ENCODE assay signal across 8 cellular contexts in genomic region chr11:30585067-30585891, GRCh38. TPM values are rescaled to one million over a fixed set of nuclear protein-coding genes. Genes with fewer than 3 reads are reported as not detected.
DNase-seq lines count a peak whose midpoint lies in the region; ATAC-seq and TF ChIP-seq lines count a peak whose summit lies in the region.

No MANE protein-coding gene starts in this region.

- H3K36me3 ChIP-seq in mammary epithelial cell (ENCODE audit: insufficient read depth, low read length) (no peaks in the 10 kb centered on the region), smooth muscle cell (ENCODE audit: low read depth) (no peaks in the 10 kb centered on the region)

- TF ChIP-seq CTCF in mammary epithelial cell (conservative IDR thresholded peaks at IDR 0.05 in 1 of 2, IDR thresholded peaks at IDR 0.05 in 1 of 2; ENCODE audit: extremely low read depth in 1 of 2, insufficient read depth in 1 of 2, low read depth in 1 of 2, low read length in 2 of 2) = no peak
- TF ChIP-seq CTCF in smooth muscle cell (IDR thresholded peaks at IDR 0.05; ENCODE audit: borderline replicate concordance, insufficient read depth, poor library complexity, severe bottlenecking) = no peak

- H3K4me1 ChIP-seq in mammary epithelial cell (ENCODE audit: insufficient read depth, low read length) (peaks cover 8% of the 10 kb centered on the region), smooth muscle cell (ENCODE audit: low read depth) (no peaks in the 10 kb centered on the region)

- 3% methylated on average over 13 of the region's 76 CpGs for WGBS in mammary epithelial cell (ENCODE audit: low coverage, missing lambda C conversion rate)
- WGBS in smooth muscle cell (ENCODE audit: low lambda C conversion rate) = 2% methylated on average over 50 of the region's 76 CpGs

- H3K27ac ChIP-seq in mammary epithelial cell (ENCODE audit: insufficient read depth, low read depth, low read length) (no peak overlapping the region), smooth muscle cell (ENCODE audit: low read depth) (no peak overlapping the region)

- no peaks in the 10 kb centered on the region for H3K9me3 ChIP-seq in mammary epithelial cell (replicated peaks; ENCODE audit: insufficient read depth, low read length)
- no peaks in the 10 kb centered on the region for H3K9me3 ChIP-seq in smooth muscle cell (replicated peaks; ENCODE audit: low read depth)

- H4K20me1 ChIP-seq in mammary epithelial cell (ENCODE audit: insufficient read depth, low read length) = no peaks in the 10 kb centered on the region
- no peaks in the 10 kb centered on the region for H4K20me1 ChIP-seq in smooth muscle cell (ENCODE audit: low read depth)

- intact Hi-C loops in mammary epithelial cell (cut with micrococcal nuclease) = no loop called here

- no peaks in the 10 kb centered on the region for H3K79me2 ChIP-seq in mammary epithelial cell (ENCODE audit: insufficient read depth, low read length)
- no peaks in the 10 kb centered on the region for H3K79me2 ChIP-seq in smooth muscle cell (ENCODE audit: low read depth)

- DNase-seq in mammary epithelial cell (no peak), islet precursor cell (peak; percentile 56), smooth muscle cell (lab: John Stamatoyannopoulos, UW; ENCODE audit: unreplicated experiment) (no peak), GM19238 (ENCODE audit: insufficient read length, low spot score) (no peak)
- no peak for DNase-seq in activated effector memory CD4-positive, alpha-beta T cell treated with anti-CD3 and anti-CD28 coated beads, Interleukin-2, amount 50 U/mL, for 16 hours

- no peaks in the 10 kb centered on the region for H3F3A ChIP-seq in smooth muscle cell (ENCODE audit: low read depth)

- H3K27me3 ChIP-seq in mammary epithelial cell (ENCODE audit: insufficient read depth, low read length) (peaks cover 43% of the 10 kb centered on the region), smooth muscle cell (ENCODE audit: low read depth) (peaks cover 32% of the 10 kb centered on the region)

- ATAC-seq in GM18502 (IDR thresholded peaks at IDR 0.05; ENCODE audit: poor library complexity, unreplicated experiment) (peak; percentile 36), HG03439 (IDR thresholded peaks at IDR 0.05; ENCODE audit: unreplicated experiment) (peak; percentile 35), GM18520 (IDR thresholded peaks at IDR 0.05; ENCODE audit: unreplicated experiment) (no peak)

- H3K9ac ChIP-seq in mammary epithelial cell (ENCODE audit: insufficient read depth, low read length) (no peak overlapping the region), smooth muscle cell (ENCODE audit: low read depth) (peak overlapping the region; percentile 58)

- dilution Hi-C loops in mammary epithelial cell (cut with HindIII; ENCODE audit: low sequenced_read_pairs) = no loop called here

- H3K4me2 ChIP-seq in mammary epithelial cell (ENCODE audit: insufficient read depth, low read depth, low read length) (peak overlapping the region; percentile 71), smooth muscle cell (peak overlapping the region; percentile 99)

- BruUV-seq in mammary epithelial cell (replicated peaks; lab: Mats Ljungman, UMichigan) = no TSS peak

- H2AFZ ChIP-seq in mammary epithelial cell (ENCODE audit: low read depth, low read length) = peak overlapping the region; percentile 33
- peak overlapping the region; percentile 98 for H2AFZ ChIP-seq in smooth muscle cell (ENCODE audit: low read depth)

- CTCF ChIA-PET in mammary epithelial cell (lab: Charles Lee; ENCODE audit: low non-redundant PET) = no interaction called here

- H3K4me3 ChIP-seq in mammary epithelial cell (replicated peaks in 1 of 3; ENCODE audit: insufficient read depth in 1 of 3, low read depth in 2 of 3, low read length in 3 of 3) (peak overlapping the region in 2 of 3 experiments; percentile 16), smooth muscle cell (peak overlapping the region; percentile 89)

- in situ Hi-C loops in mammary epithelial cell (cut with MboI; ENCODE audit: low sequenced_read_pairs in 2 of 2) = no loop called here

RNA-seq across cellular contexts. Expression of gene MPPED2, which starts 0.9 kb away (rescaled TPM):
- under 1 TPM in 1 of 2 donors, not detected in 1; 0.17 TPM for total RNA-seq in mammary epithelial cell
- not detected for polyA plus RNA-seq in mammary epithelial cell
- 1.3 TPM for polyA minus RNA-seq in mammary epithelial cell
- total RNA-seq in smooth muscle cell = 1.3 and 1.4 TPM in 2 replicates
- 0.58 and 0.82 TPM in 2 replicates for polyA plus RNA-seq in smooth muscle cell
